27 cellular contexts compared by ENCODE assay signal in the genomic region with DNA sequence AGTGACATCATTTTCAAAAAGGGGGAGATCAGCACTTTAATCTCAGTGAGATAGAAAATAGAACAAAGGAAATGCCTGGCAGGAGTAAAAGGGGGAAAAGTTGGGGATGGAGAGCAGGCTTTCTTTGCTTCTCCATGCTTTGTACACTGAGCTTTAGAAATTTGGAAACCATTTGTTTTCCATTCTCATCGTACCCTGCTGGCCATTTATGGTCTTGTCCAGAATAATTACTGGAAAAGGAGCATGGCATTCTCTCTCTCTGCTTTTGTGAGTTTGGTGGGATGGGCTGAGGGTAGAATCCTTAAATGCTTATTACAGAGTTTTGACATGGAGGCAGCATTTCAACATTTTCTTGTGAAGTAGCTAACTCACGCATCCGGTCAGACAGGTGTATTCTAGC.
"Had no signal": no experiment of that assay in that cellular context is flagged by ENCODE, and none has a peak within 500 bp of the region (broad histone marks: within the 10 kb centered on the region; RNA-seq: fewer than 3 reads in every experiment).

No MANE protein-coding gene starts in this region.

- FAIRE-seq: bronchial epithelial cell, endometrium, kidney had no signal

- H3K27me3 ChIP-seq: gastrocnemius medialis, thyroid gland had no signal

- H3K27ac ChIP-seq: gastrocnemius medialis, lower lobe of right lung, psoas muscle, thyroid gland had no signal

- H3K36me3 Mint-ChIP-seq: activated CD4-positive, alpha-beta memory T cell treated with anti-CD3 and anti-CD28 coated beads for 36 hours; activated naive CD8-positive, alpha-beta T cell treated with anti-CD3 and anti-CD28 coated beads, Interleukin-2, amount 10 ng/mL, durations not matched to agents 7 days and 5 days; naive thymus-derived CD8-positive, alpha-beta T cell had no signal

- H3K9me3 ChIP-seq: gastrocnemius medialis, lower lobe of right lung, psoas muscle, thyroid gland had no signal

- H3K36me3 ChIP-seq: gastrocnemius medialis, lower lobe of right lung, thyroid gland had no signal

- H3K4me1 ChIP-seq: gastrocnemius medialis, lower lobe of right lung, psoas muscle, thyroid gland had no signal

- ATAC-seq: gastrocnemius medialis; left lobe of liver; lower lobe of right lung; naive thymus-derived CD8-positive, alpha-beta T cell; psoas muscle; right cardiac atrium; T-helper 17 cell had no signal

- DNase-seq: activated CD4-positive, alpha-beta memory T cell treated with anti-CD3 and anti-CD28 coated beads for 36 hours; activated CD4-positive, alpha-beta T cell treated with anti-CD3 and anti-CD28 coated beads for 48 hours; activated CD4-positive, CD25-positive, alpha-beta regulatory T cell; activated naive CD4-positive, alpha-beta T cell treated with anti-CD3 and anti-CD28 coated beads for 36 hours; activated naive CD8-positive, alpha-beta T cell treated with anti-CD3 and anti-CD28 coated beads, Interleukin-2, amount 10 ng/mL, durations not matched to agents 7 days and 5 days; activated T-cell treated with anti-CD3 and anti-CD28 coated beads, Interleukin-2, amount 50 U/mL, for 48 hours; amniotic stem cell; cerebellar nuclear complex; erythroblast; gastrocnemius medialis; head of caudate nucleus; kidney; lower lobe of right lung; mesendoderm; naive thymus-derived CD8-positive, alpha-beta T cell; psoas muscle; right cardiac atrium; stimulated activated CD4-positive, alpha-beta T cell treated with anti-CD3 and anti-CD28 coated beads, Interleukin-12 subunit alpha, Interleukin-12 subunit beta, amount 100 ng/mL, for 4 hours; stimulated activated CD4-positive, alpha-beta T cell treated with anti-CD3 and anti-CD28 coated beads, Interleukin-4, amount 100 ng/mL, for 4 hours; substantia nigra; SW 1271; T-helper 17 cell; thyroid gland had no signal

- H3K4me3 ChIP-seq: gastrocnemius medialis, lower lobe of right lung, psoas muscle, thyroid gland had no signal

- H3K27ac Mint-ChIP-seq: activated CD4-positive, alpha-beta memory T cell treated with anti-CD3 and anti-CD28 coated beads for 36 hours; activated naive CD4-positive, alpha-beta T cell treated with anti-CD3 and anti-CD28 coated beads for 36 hours; activated naive CD8-positive, alpha-beta T cell treated with anti-CD3 and anti-CD28 coated beads, Interleukin-2, amount 10 ng/mL, durations not matched to agents 7 days and 5 days; naive thymus-derived CD8-positive, alpha-beta T cell; stimulated activated naive CD8-positive, alpha-beta T cell treated with anti-CD3 and anti-CD28 coated beads, Interleukin-15, Interleukin-2, amounts not matched to agents 100 ng/mL and 50 ng/mL, for 24 hours; T-helper 17 cell had no signal

- H3K4me3 Mint-ChIP-seq: activated CD4-positive, alpha-beta memory T cell treated with anti-CD3 and anti-CD28 coated beads for 36 hours; activated naive CD4-positive, alpha-beta T cell treated with anti-CD3 and anti-CD28 coated beads for 36 hours; activated naive CD8-positive, alpha-beta T cell treated with anti-CD3 and anti-CD28 coated beads, Interleukin-2, amount 10 ng/mL, durations not matched to agents 7 days and 5 days; naive thymus-derived CD8-positive, alpha-beta T cell; stimulated activated naive CD8-positive, alpha-beta T cell treated with anti-CD3 and anti-CD28 coated beads, Interleukin-15, Interleukin-2, amounts not matched to agents 100 ng/mL and 50 ng/mL, for 24 hours; T-helper 17 cell had no signal

- H3K4me1 Mint-ChIP-seq: activated naive CD8-positive, alpha-beta T cell treated with anti-CD3 and anti-CD28 coated beads, Interleukin-2, amount 10 ng/mL, durations not matched to agents 7 days and 5 days; naive thymus-derived CD8-positive, alpha-beta T cell; T-helper 17 cell had no signal

- H3K27me3 Mint-ChIP-seq: activated CD4-positive, alpha-beta memory T cell treated with anti-CD3 and anti-CD28 coated beads for 36 hours; stimulated activated naive CD8-positive, alpha-beta T cell treated with anti-CD3 and anti-CD28 coated beads, Interleukin-15, Interleukin-2, amounts not matched to agents 100 ng/mL and 50 ng/mL, for 24 hours; T-helper 17 cell had no signal
